In genomic region chr12:121858662-121859572, GRCh38 we compare ENCODE assay signal across 9 cellular contexts. TPM values are rescaled to one million over a fixed set of nuclear protein-coding genes. Genes with fewer than 3 reads are reported as not detected.
DNase-seq lines count a peak whose midpoint lies in the region; ATAC-seq and TF ChIP-seq lines count a peak whose summit lies in the region.
"Had no signal": no experiment of that assay in that cellular context is flagged by ENCODE, and none has a peak within 500 bp of the region (broad histone marks: within the 10 kb centered on the region; RNA-seq: fewer than 3 reads in every experiment).

Gene HPD, minus strand, starts transcription at chr12:121858859. Its CDS starts 36 bp downstream, at chr12:121858823.

- no peaks in the 10 kb centered on the region for H3K27me3 ChIP-seq in adrenal gland
- H3K27me3 ChIP-seq in right cardiac atrium (ENCODE audit: control insufficient read depth, insufficient read depth) = no peaks in the 10 kb centered on the region
- H3K27me3 ChIP-seq in rectal smooth muscle tissue (ENCODE audit: control insufficient read depth, insufficient read depth, low read length) = no peaks in the 10 kb centered on the region

- peak within 1 kb of the TSS; percentile 62 to 95 (median 90) for H3K27ac ChIP-seq in adrenal gland
- H3K27ac ChIP-seq in right cardiac atrium (ENCODE audit: low read length) = peak within 1 kb of the TSS; percentile 92
- peak within 1 kb of the TSS; percentile 94 for H3K27ac ChIP-seq in rectal smooth muscle tissue (ENCODE audit: low read depth, low read length)

- no peak within 1 kb of the TSS for H3K9ac ChIP-seq in rectal smooth muscle tissue (ENCODE audit: low read length)

- DNase-seq in ELR (ENCODE audit: low read depth) (peak; percentile 79), adrenal gland (peak; percentile 75 to 92 (median 89)), right cardiac atrium (peak; percentile 89 to 96 (median 92))
- DNase-seq in activated T-cell treated with anti-CD3 and anti-CD28 coated beads, Interleukin-2, amount 50 U/mL, for 1 hour = no peak

- WGBS in adrenal gland, 4 donors = 40 to 45% (median 43%) methylated on average over 14 to 16 of the region's 16 CpGs
- WGBS in right cardiac atrium = 45% methylated on average over 16 of the region's 16 CpGs

- no peaks in the 10 kb centered on the region for H3K9me3 ChIP-seq in adrenal gland (replicated peaks in 1 of 3)
- no peaks in the 10 kb centered on the region for H3K9me3 ChIP-seq in right cardiac atrium (ENCODE audit: control insufficient read depth, low read length)

- intact Hi-C loops in adrenal gland (cut with DNase I) (no loop called here), right cardiac atrium (cut with DNase I) (no loop called here)

- TF ChIP-seq POLR2A in adrenal gland (IDR thresholded peaks at IDR 0.05) = peak; percentile 42

- peak; percentile 88 to 92 for ATAC-seq in right cardiac atrium
- ATAC-seq in HG02970 (IDR thresholded peaks at IDR 0.05; ENCODE audit: low FRiP score, unreplicated experiment) = no peak
- no peak for ATAC-seq in HG03139 (IDR thresholded peaks at IDR 0.05; ENCODE audit: unreplicated experiment)
- no peak for ATAC-seq in HG03108 (IDR thresholded peaks at IDR 0.05; ENCODE audit: unreplicated experiment)

- no peak for TF ChIP-seq CTCF in adrenal gland (IDR thresholded peaks at IDR 0.05)

- H3K4me3 ChIP-seq in adrenal gland = no peak within 1 kb of the TSS
- H3K4me3 ChIP-seq in right cardiac atrium (ENCODE audit: low read length) = no peak within 1 kb of the TSS
- no peak within 1 kb of the TSS for H3K4me3 ChIP-seq in rectal smooth muscle tissue (ENCODE audit: low read length)

- H3K36me3 ChIP-seq in adrenal gland (replicated peaks in 1 of 2) (no peaks in the 10 kb centered on the region), rectal smooth muscle tissue (ENCODE audit: control insufficient read depth, insufficient read depth, low read length) (no peaks in the 10 kb centered on the region)

- H3K4me1 ChIP-seq in adrenal gland (replicated peaks in 1 of 2) (peaks cover 14% of the 10 kb centered on the region in 2 donors), right cardiac atrium (ENCODE audit: control insufficient read depth, insufficient read depth, low read length) (peaks cover 6% of the 10 kb centered on the region), rectal smooth muscle tissue (ENCODE audit: control insufficient read depth, insufficient read depth, low read length) (peaks cover 15% of the 10 kb centered on the region)

RNA-seq across cellular contexts. Expression of gene HPD, which starts in this region (rescaled TPM):
- total RNA-seq in adrenal gland (10 to 100 TPM in 2 of 8 donors, 1 to 10 TPM in 6; 1.6 to 13.0 (median 4.1) TPM), right cardiac atrium (1 to 10 TPM; 1.3 to 5.1 (median 1.4) TPM)
- polyA plus RNA-seq in adrenal gland (1 to 10 TPM; 3.4 to 7.9 (median 4.4) TPM), right cardiac atrium (2.0 TPM)
- total RNA-seq: osteocyte had no signal

Comparison
In these comparisons a context has a peak if more than half of its experiments do, and no peak if none do; other contexts are left out.
1. ATAC-seq: peak in right cardiac atrium (2 of 2); none in HG02970 (single experiment), HG03139 (single experiment) and HG03108 (single experiment).
2. Peak in every context shown above with its lines, with median percentiles within 50 percentile points of each other: H3K27ac ChIP-seq.